8 cellular contexts compared by ENCODE assay signal in the genomic region with DNA sequence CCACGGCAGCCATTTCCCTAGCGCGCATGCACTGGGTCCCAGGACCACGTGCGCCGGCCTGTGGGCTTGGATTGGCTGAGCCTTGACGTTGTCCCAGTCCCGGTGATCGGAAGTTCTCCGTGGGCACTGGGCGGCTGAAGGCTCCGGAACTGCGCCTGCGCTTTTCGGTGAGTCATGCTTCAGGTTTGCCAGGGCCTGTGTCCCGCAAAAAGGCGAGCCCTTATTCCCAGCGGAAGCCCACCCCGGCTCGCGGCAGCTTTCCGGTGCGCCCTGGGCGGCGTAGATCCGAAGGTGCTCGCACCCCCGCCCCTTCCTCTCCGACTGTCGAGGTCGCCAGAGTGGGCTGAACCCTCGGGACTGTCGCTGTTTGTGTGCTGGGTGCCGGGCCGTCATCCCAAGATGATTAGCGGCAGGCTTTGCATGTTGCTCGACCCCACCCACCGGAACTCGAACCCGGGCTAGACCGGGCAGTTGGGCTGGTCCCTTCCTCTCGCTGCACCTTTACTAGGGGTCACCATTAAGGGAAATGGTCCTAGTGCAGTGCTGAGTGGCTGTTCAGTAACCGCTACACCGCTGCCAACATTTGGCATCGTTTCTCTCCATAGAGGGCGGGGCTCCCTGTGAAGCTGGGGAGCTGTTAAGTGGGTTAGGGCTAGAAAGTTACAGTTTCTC.
DNase-seq lines count a peak whose midpoint lies in the region; ATAC-seq and TF ChIP-seq lines count a peak whose summit lies in the region.

A gene with protein sequence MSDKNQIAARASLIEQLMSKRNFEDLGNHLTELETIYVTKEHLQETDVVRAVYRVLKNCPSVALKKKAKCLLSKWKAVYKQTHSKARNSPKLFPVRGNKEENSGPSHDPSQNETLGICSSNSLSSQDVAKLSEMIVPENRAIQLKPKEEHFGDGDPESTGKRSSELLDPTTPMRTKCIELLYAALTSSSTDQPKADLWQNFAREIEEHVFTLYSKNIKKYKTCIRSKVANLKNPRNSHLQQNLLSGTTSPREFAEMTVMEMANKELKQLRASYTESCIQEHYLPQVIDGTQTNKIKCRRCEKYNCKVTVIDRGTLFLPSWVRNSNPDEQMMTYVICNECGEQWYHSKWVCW (plus strand): TSS at position 120 of the 672 bp plus-strand sequence. CDS start 9,368 bp downstream, outside the sequence.

- peak; percentile 92 for ATAC-seq in GM21528 (IDR thresholded peaks at IDR 0.05; ENCODE audit: low FRiP score, unreplicated experiment)

- DNase-seq in DMS114 treated with DMSO at 0.1 percent for 48 hours (lab: John Stamatoyannopoulos, UW; ENCODE audit: unreplicated experiment) (peak; percentile 84), HuH-7.5 (ENCODE audit: low spot score) (peak; percentile 68), OCI-M1 (lab: John Stamatoyannopoulos, UW) (peak; percentile 97), activated T-cell treated with anti-CD3 and anti-CD28 coated beads for 4 hours (peak; percentile 82), epithelial cell of esophagus (ENCODE audit: low read depth) (peak; percentile 95), middle frontal gyrus (ENCODE audit: extremely low spot score, low spot score) (peak; percentile 88)
- DNase-seq in stimulated activated CD8-positive, alpha-beta memory T cell treated with anti-CD3 and anti-CD28 coated beads, Interleukin-2, amount 100 ng/mL, for 1 hour (ENCODE audit: low read depth in 2 of 2), result peak; percentile 84 to 92

- H3K4me3 ChIP-seq in epithelial cell of esophagus (ENCODE audit: low read length), result peak within 1 kb of the TSS; percentile 66

- no peak for TF ChIP-seq CTCF in epithelial cell of esophagus (IDR thresholded peaks at IDR 0.05; ENCODE audit: insufficient read depth, low read depth, low read length, missing control alignments)

Comparison
In these comparisons a context has a peak if more than half of its experiments do, and no peak if none do; other contexts are left out.
1. Peak in every context shown above with its lines: DNase-seq, ATAC-seq and H3K4me3 ChIP-seq.